Comparison of ENCODE assay signal across 1 cellular context in the genomic region with DNA sequence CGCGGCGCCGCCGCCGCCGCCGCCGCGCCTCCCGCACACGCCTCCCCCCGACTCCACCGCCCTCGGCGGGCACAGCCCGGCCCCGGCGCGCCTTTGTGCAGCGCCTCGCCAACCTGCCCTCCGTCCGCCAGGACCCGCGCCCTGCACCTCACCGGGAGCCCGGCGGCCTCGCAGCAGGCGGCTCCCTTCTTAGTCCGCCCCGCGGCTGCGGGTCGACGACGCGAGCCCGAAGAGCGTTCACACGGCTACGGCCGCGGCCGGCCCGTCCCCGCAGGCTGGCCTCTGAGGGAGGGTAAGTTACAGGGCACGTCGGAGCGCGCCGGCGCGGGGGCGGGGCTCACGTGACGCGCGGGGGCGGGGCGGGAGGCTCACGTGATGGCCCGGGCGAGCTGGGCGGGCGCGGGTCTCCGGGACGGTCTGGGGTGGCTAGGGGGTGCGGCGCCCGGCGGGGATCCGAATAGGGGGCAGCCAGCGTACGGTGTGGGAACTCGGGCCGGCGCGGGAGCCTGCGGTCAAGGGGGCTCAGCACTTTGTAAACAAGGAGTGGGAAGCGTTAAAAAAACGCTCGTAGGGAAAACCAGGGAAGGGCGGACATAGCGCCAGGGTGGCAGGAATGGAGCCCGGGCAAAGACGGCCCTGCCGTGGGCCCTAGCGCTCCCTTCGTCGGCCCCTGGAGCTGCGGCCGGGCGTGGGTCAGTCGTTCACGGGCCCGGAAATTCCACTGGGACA.
TF ChIP-seq lines count a peak whose summit lies in the region.

A gene with protein sequence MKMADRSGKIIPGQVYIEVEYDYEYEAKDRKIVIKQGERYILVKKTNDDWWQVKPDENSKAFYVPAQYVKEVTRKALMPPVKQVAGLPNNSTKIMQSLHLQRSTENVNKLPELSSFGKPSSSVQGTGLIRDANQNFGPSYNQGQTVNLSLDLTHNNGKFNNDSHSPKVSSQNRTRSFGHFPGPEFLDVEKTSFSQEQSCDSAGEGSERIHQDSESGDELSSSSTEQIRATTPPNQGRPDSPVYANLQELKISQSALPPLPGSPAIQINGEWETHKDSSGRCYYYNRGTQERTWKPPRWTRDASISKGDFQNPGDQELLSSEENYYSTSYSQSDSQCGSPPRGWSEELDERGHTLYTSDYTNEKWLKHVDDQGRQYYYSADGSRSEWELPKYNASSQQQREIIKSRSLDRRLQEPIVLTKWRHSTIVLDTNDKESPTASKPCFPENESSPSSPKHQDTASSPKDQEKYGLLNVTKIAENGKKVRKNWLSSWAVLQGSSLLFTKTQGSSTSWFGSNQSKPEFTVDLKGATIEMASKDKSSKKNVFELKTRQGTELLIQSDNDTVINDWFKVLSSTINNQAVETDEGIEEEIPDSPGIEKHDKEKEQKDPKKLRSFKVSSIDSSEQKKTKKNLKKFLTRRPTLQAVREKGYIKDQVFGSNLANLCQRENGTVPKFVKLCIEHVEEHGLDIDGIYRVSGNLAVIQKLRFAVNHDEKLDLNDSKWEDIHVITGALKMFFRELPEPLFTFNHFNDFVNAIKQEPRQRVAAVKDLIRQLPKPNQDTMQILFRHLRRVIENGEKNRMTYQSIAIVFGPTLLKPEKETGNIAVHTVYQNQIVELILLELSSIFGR (minus strand): TSS at position 301 of the 729 bp plus-strand sequence. CDS start 19,976 bp downstream, outside the sequence.

TF ChIP-seq in HEK293, 187 proteins besides CTCF, POLR2A, EP300 and RAD21 (continued from another document and continues in another):
- TF ChIP-seq ZNF121 (tag by site-specific recombination; IDR thresholded peaks at IDR 0.05) (no peak), ZBTB8A (tag by site-specific recombination; IDR thresholded peaks at IDR 0.05) (peak; percentile 74), ZNF302 (tag by site-specific recombination; IDR thresholded peaks at IDR 0.05; ENCODE audit: low read depth) (no peak), ZNF416 (tag by site-specific recombination; IDR thresholded peaks at IDR 0.05) (no peak), REPIN1 (tag by site-specific recombination; IDR thresholded peaks at IDR 0.05; ENCODE audit: low read depth) (no peak), ZNF341 (tag by site-specific recombination; IDR thresholded peaks at IDR 0.05; ENCODE audit: low read depth) (peak; percentile 18; the same call in 1 of the 2 replicates), BCL11A (tag by site-specific recombination; IDR thresholded peaks at IDR 0.05; ENCODE audit: low read depth) (no peak), ZBTB48 (tag by site-specific recombination; IDR thresholded peaks at IDR 0.05) (peak; percentile 87), ZNF391 (tag by site-specific recombination; IDR thresholded peaks at IDR 0.05; ENCODE audit: borderline replicate concordance, low read depth) (no peak), KLF9 (tag by site-specific recombination; IDR thresholded peaks at IDR 0.05; ENCODE audit: low read depth) (peak; percentile 74), OSR2 (tag by site-specific recombination; IDR thresholded peaks at IDR 0.05) (no peak), ZNF501 (tag by site-specific recombination; IDR thresholded peaks at IDR 0.05) (no peak), ZNF184 (tag by site-specific recombination; IDR thresholded peaks at IDR 0.05) (no peak), MZF1 (tag by site-specific recombination; IDR thresholded peaks at IDR 0.05; ENCODE audit: borderline replicate concordance) (peak; percentile 32; the same call in 1 of the 2 replicates), ZXDB (tag by site-specific recombination; IDR thresholded peaks at IDR 0.05) (no peak; the same call in 1 of the 2 replicates), ZNF16 (tag by site-specific recombination; IDR thresholded peaks at IDR 0.05; ENCODE audit: low read depth) (no peak), ZNF530 (tag by site-specific recombination; IDR thresholded peaks at IDR 0.05; ENCODE audit: low read depth) (no peak), ZNF514 (tag by site-specific recombination; IDR thresholded peaks at IDR 0.05) (no peak), GLIS2 (tag by site-specific recombination; IDR thresholded peaks at IDR 0.05) (peak; percentile 84), ZNF558 (tag by site-specific recombination; IDR thresholded peaks at IDR 0.05) (no peak), SP2 (tag by site-specific recombination; IDR thresholded peaks at IDR 0.05) (peak; percentile 13; the same call in 1 of the 2 replicates), ZNF214 (tag by site-specific recombination; IDR thresholded peaks at IDR 0.05; ENCODE audit: borderline replicate concordance) (no peak), ZNF221 (tag by site-specific recombination; IDR thresholded peaks at IDR 0.05; ENCODE audit: borderline replicate concordance) (no peak), KLF10 (tag by site-specific recombination; IDR thresholded peaks at IDR 0.05) (peak; percentile 88), HOXA7 (CRISPR knock-in tag; IDR thresholded peaks at IDR 0.05; ENCODE audit: borderline replicate concordance) (no peak), ZNF2 (tag by site-specific recombination; IDR thresholded peaks at IDR 0.05) (no peak), KLF7 (tag by site-specific recombination; IDR thresholded peaks at IDR 0.05; ENCODE audit: borderline replicate concordance) (no peak), HOXD13 (CRISPR knock-in tag; IDR thresholded peaks at IDR 0.05; ENCODE audit: borderline replicate concordance) (no peak), ZNF211 (tag by site-specific recombination; IDR thresholded peaks at IDR 0.05; ENCODE audit: low read depth) (no peak), ZEB2 (tag by site-specific recombination; IDR thresholded peaks at IDR 0.05) (0 out of 2 replicates have a peak, but pooled peaks have one; percentile 51), ZNF132 (tag by site-specific recombination; IDR thresholded peaks at IDR 0.05; ENCODE audit: borderline replicate concordance) (no peak), ZNF155 (tag by site-specific recombination; IDR thresholded peaks at IDR 0.05) (no peak)
- TF ChIP-seq, protein P1, sequence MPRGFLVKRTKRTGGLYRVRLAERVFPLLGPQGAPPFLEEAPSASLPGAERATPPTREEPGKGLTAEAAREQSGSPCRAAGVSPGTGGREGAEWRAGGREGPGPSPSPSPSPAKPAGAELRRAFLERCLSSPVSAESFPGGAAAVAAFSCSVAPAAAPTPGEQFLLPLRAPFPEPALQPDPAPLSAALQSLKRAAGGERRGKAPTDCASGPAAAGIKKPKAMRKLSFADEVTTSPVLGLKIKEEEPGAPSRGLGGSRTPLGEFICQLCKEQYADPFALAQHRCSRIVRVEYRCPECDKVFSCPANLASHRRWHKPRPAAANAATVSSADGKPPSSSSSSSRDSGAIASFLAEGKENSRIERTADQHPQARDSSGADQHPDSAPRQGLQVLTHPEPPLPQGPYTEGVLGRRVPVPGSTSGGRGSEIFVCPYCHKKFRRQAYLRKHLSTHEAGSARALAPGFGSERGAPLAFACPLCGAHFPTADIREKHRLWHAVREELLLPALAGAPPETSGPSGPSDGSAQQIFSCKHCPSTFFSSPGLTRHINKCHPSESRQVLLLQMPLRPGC (tag by site-specific recombination; IDR thresholded peaks at IDR 0.05): no peak
- TF ChIP-seq, protein P2, sequence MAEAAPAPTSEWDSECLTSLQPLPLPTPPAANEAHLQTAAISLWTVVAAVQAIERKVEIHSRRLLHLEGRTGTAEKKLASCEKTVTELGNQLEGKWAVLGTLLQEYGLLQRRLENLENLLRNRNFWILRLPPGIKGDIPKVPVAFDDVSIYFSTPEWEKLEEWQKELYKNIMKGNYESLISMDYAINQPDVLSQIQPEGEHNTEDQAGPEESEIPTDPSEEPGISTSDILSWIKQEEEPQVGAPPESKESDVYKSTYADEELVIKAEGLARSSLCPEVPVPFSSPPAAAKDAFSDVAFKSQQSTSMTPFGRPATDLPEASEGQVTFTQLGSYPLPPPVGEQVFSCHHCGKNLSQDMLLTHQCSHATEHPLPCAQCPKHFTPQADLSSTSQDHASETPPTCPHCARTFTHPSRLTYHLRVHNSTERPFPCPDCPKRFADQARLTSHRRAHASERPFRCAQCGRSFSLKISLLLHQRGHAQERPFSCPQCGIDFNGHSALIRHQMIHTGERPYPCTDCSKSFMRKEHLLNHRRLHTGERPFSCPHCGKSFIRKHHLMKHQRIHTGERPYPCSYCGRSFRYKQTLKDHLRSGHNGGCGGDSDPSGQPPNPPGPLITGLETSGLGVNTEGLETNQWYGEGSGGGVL (tag by site-specific recombination; IDR thresholded peaks at IDR 0.05): peak; percentile 50; the same call in 1 of the 2 replicates
- TF ChIP-seq, protein P3, sequence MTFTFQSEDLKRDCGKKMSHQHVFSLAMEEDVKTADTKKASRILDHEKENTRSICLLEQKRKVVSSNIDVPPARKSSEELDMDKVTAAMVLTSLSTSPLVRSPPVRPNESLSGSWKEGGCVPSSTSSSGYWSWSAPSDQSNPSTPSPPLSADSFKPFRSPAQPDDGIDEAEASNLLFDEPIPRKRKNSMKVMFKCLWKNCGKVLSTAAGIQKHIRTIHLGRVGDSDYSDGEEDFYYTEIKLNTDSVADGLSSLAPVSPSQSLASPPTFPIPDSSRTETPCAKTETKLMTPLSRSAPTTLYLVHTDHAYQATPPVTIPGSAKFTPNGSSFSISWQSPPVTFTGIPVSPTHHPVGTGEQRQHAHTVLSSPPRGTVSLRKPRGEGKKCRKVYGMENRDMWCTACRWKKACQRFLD (tag by site-specific recombination; IDR thresholded peaks at IDR 0.05): no peak
- TF ChIP-seq, protein P4, sequence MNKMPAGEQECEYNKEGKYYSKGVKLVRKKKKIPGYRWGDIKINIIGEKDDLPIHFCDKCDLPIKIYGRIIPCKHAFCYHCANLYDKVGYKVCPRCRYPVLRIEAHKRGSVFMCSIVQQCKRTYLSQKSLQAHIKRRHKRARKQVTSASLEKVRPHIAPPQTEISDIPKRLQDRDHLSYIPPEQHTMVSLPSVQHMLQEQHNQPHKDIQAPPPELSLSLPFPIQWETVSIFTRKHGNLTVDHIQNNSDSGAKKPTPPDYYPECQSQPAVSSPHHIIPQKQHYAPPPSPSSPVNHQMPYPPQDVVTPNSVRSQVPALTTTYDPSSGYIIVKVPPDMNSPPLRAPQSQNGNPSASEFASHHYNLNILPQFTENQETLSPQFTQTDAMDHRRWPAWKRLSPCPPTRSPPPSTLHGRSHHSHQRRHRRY (tag by site-specific recombination; IDR thresholded peaks at IDR 0.05): no peak
- TF ChIP-seq, protein P5, sequence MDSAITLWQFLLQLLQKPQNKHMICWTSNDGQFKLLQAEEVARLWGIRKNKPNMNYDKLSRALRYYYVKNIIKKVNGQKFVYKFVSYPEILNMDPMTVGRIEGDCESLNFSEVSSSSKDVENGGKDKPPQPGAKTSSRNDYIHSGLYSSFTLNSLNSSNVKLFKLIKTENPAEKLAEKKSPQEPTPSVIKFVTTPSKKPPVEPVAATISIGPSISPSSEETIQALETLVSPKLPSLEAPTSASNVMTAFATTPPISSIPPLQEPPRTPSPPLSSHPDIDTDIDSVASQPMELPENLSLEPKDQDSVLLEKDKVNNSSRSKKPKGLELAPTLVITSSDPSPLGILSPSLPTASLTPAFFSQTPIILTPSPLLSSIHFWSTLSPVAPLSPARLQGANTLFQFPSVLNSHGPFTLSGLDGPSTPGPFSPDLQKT (IDR thresholded peaks at IDR 0.05; ENCODE audit: borderline replicate concordance, low read depth, low read length): no peak
- TF ChIP-seq, protein P6, sequence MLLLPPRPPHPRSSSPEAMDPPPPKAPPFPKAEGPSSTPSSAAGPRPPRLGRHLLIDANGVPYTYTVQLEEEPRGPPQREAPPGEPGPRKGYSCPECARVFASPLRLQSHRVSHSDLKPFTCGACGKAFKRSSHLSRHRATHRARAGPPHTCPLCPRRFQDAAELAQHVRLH (tag by site-specific recombination; IDR thresholded peaks at IDR 0.05): no peak
- TF ChIP-seq, protein P7, sequence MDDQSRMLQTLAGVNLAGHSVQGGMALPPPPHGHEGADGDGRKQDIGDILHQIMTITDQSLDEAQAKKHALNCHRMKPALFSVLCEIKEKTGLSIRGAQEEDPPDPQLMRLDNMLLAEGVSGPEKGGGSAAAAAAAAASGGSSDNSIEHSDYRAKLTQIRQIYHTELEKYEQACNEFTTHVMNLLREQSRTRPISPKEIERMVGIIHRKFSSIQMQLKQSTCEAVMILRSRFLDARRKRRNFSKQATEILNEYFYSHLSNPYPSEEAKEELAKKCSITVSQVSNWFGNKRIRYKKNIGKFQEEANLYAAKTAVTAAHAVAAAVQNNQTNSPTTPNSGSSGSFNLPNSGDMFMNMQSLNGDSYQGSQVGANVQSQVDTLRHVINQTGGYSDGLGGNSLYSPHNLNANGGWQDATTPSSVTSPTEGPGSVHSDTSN (CRISPR knock-in tag; IDR thresholded peaks at IDR 0.05): no peak
- TF ChIP-seq, protein P8, sequence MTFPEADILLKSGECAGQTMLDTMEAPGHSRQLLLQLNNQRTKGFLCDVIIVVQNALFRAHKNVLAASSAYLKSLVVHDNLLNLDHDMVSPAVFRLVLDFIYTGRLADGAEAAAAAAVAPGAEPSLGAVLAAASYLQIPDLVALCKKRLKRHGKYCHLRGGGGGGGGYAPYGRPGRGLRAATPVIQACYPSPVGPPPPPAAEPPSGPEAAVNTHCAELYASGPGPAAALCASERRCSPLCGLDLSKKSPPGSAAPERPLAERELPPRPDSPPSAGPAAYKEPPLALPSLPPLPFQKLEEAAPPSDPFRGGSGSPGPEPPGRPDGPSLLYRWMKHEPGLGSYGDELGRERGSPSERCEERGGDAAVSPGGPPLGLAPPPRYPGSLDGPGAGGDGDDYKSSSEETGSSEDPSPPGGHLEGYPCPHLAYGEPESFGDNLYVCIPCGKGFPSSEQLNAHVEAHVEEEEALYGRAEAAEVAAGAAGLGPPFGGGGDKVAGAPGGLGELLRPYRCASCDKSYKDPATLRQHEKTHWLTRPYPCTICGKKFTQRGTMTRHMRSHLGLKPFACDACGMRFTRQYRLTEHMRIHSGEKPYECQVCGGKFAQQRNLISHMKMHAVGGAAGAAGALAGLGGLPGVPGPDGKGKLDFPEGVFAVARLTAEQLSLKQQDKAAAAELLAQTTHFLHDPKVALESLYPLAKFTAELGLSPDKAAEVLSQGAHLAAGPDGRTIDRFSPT (tag by site-specific recombination; IDR thresholded peaks at IDR 0.05): peak; percentile 67; the same call in 1 of the 2 replicates
- TF ChIP-seq, protein P9, sequence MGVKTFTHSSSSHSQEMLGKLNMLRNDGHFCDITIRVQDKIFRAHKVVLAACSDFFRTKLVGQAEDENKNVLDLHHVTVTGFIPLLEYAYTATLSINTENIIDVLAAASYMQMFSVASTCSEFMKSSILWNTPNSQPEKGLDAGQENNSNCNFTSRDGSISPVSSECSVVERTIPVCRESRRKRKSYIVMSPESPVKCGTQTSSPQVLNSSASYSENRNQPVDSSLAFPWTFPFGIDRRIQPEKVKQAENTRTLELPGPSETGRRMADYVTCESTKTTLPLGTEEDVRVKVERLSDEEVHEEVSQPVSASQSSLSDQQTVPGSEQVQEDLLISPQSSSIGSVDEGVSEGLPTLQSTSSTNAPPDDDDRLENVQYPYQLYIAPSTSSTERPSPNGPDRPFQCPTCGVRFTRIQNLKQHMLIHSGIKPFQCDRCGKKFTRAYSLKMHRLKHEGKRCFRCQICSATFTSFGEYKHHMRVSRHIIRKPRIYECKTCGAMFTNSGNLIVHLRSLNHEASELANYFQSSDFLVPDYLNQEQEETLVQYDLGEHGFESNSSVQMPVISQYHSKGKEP (tag by site-specific recombination; IDR thresholded peaks at IDR 0.05): no peak
- TF ChIP-seq, protein P10, sequence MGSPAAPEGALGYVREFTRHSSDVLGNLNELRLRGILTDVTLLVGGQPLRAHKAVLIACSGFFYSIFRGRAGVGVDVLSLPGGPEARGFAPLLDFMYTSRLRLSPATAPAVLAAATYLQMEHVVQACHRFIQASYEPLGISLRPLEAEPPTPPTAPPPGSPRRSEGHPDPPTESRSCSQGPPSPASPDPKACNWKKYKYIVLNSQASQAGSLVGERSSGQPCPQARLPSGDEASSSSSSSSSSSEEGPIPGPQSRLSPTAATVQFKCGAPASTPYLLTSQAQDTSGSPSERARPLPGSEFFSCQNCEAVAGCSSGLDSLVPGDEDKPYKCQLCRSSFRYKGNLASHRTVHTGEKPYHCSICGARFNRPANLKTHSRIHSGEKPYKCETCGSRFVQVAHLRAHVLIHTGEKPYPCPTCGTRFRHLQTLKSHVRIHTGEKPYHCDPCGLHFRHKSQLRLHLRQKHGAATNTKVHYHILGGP (tag by site-specific recombination; IDR thresholded peaks at IDR 0.05): no peak
